In the genomic region with DNA sequence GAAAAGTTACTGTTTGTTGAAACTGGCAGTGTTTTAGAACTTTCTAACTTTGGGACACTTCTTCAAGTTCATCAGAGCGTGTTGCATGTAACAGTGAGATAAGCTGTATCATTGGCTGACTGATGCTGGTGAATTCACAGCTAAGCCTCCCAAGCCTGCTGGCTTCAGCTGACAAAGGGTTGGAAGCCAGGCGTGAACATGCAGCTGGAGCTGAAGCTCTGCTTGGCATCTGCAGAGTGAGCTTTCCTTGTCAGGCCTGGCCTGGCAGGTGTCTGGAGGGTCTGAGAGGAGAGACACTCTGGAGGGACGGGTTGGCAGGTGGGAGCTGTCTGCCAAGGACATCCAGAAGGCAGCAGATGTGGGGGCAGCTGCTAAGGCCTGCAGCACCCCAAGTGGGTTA, we compare ENCODE assay signal across 8 cellular contexts. TPM values are rescaled to one million over a fixed set of nuclear protein-coding genes. Genes with fewer than 3 reads are reported as not detected.
DNase-seq lines count a peak whose midpoint lies in the region; ATAC-seq, FAIRE-seq and TF ChIP-seq lines count a peak whose summit lies in the region.

No MANE protein-coding gene starts in this region.

- H3K27ac ChIP-seq in colonic mucosa = peak overlapping the region; percentile 27
- no peak overlapping the region for H3K27ac ChIP-seq in neuronal stem cell (replicated peaks; ENCODE audit: low read length)
- H3K27ac ChIP-seq in A673 (ENCODE audit: low read depth, low read length, poor library complexity, severe bottlenecking) = no peak overlapping the region
- H3K27ac ChIP-seq in pancreas = peak overlapping the region in 1 of 4 donors; percentile 53

- peak overlapping the region; percentile 21 for H3K4me3 ChIP-seq in colonic mucosa
- peak overlapping the region in 1 of 2 donors; percentile 32 for H3K4me3 ChIP-seq in neuronal stem cell (ENCODE audit: low read length in 2 of 2)
- no peak overlapping the region for H3K4me3 ChIP-seq in A673 (ENCODE audit: low read depth, low read length, poor library complexity, severe bottlenecking)
- H3K4me3 ChIP-seq in pancreas = peak overlapping the region in 1 of 4 donors; percentile 34

- TF ChIP-seq CTCF in colonic mucosa (IDR thresholded peaks at IDR 0.05) = no peak
- no peak for TF ChIP-seq CTCF in A673 (conservative IDR thresholded peaks at IDR 0.05; ENCODE audit: low read depth, low read length)
- TF ChIP-seq CTCF in pancreas (IDR thresholded peaks at IDR 0.05) = no peak

- H3K9ac ChIP-seq in colonic mucosa (ENCODE audit: low read depth in 2 of 2, low read length in 2 of 2) = peak overlapping the region; percentile 19 to 53
- H3K9ac ChIP-seq in neuronal stem cell (ENCODE audit: low read depth, low read length, poor library complexity) = no peak overlapping the region

- peak overlapping the region; percentile 26 for H3K23ac ChIP-seq in neuronal stem cell (ENCODE audit: low read depth, low read length, poor library complexity)

- no peak overlapping the region for H4K8ac ChIP-seq in neuronal stem cell (ENCODE audit: low read depth, low read length)

- peak overlapping the region; percentile 84 for H2AFZ ChIP-seq in neuronal stem cell (ENCODE audit: low read length)

- no peak overlapping the region for H4K91ac ChIP-seq in neuronal stem cell (ENCODE audit: low read depth, low read length, poor library complexity)

- H3K36me3 ChIP-seq in colonic mucosa (no peaks in the 10 kb centered on the region), neuronal stem cell (replicated peaks in 1 of 2; ENCODE audit: control insufficient read depth in 2 of 2, insufficient read depth in 2 of 2, low read length in 2 of 2) (no peaks in the 10 kb centered on the region), A673 (ENCODE audit: insufficient read depth, low read length, poor library complexity, severe bottlenecking) (no peaks in the 10 kb centered on the region), pancreas (no peaks in the 10 kb centered on the region)

- FAIRE-seq in pancreas (lab: Jason Lieb, UNC) = no peak

- no peak overlapping the region for H2BK120ac ChIP-seq in neuronal stem cell (ENCODE audit: low read depth, low read length)

- POLR2A ChIA-PET in A673 (lab: Charles Lee; ENCODE audit: low non-redundant PET) = no interaction called here

- CTCF ChIA-PET in A673 (lab: Charles Lee) = no interaction called here

- BruUV-seq in A673 (replicated peaks; lab: Mats Ljungman, UMichigan) = no TSS peak

- no CpG with 5 or more reads among the region's 3 CpGs for WGBS in neuronal stem cell (ENCODE audit: extremely low coverage in 2 of 2, insufficient read length in 2 of 2, insufficient replicate concordance in 1 of 2), 2 donors
- WGBS in pancreas, 2 donors = 76 to 84% methylated on average over 3 of the region's 3 CpGs

- H3K4ac ChIP-seq in neuronal stem cell (ENCODE audit: low read length) = no peak overlapping the region

- H3K4me2 ChIP-seq in neuronal stem cell (ENCODE audit: insufficient read depth, low read length, poor library complexity, severe bottlenecking) = no peak overlapping the region

- H2BK5ac ChIP-seq in neuronal stem cell (ENCODE audit: low read length) = no peak overlapping the region

- DNase-seq in NCI-H345 (lab: John Stamatoyannopoulos, UW) (peak; percentile 81), colonic mucosa (no peak), neuronal stem cell (ENCODE audit: low spot score) (no peak), A673 (ENCODE audit: low spot score) (no peak), pancreas (no peak), HPDE6-E6E7 (ENCODE audit: extremely low spot score) (no peak)

- no peak overlapping the region for H2BK15ac ChIP-seq in neuronal stem cell (ENCODE audit: low read length)

- H3K9me3 ChIP-seq in colonic mucosa (no peaks in the 10 kb centered on the region), neuronal stem cell (replicated peaks in 1 of 2; ENCODE audit: control insufficient read depth in 2 of 2, insufficient read depth in 1 of 2, low read depth in 1 of 2, low read length in 2 of 2) (no peaks in the 10 kb centered on the region), A673 (ENCODE audit: low read depth, low read length, poor library complexity, severe bottlenecking) (no peaks in the 10 kb centered on the region), pancreas (no peaks in the 10 kb centered on the region)

- H3K4me1 ChIP-seq in colonic mucosa = peaks cover 4% of the 10 kb centered on the region
- H3K4me1 ChIP-seq in neuronal stem cell (ENCODE audit: control insufficient read depth in 2 of 2, insufficient read depth in 1 of 2, low read depth in 1 of 2, low read length in 2 of 2) = peaks cover 13 to 18% of the 10 kb centered on the region in 2 donors
- peaks cover 4% of the 10 kb centered on the region for H3K4me1 ChIP-seq in A673 (ENCODE audit: insufficient read depth, low read length, poor library complexity, severe bottlenecking)
- no peaks in the 10 kb centered on the region for H3K4me1 ChIP-seq in pancreas

- no peak overlapping the region for H2AK5ac ChIP-seq in neuronal stem cell (ENCODE audit: low read depth, low read length)

- ATAC-seq in GM18907 (IDR thresholded peaks at IDR 0.05; ENCODE audit: unreplicated experiment) = peak; percentile 0
- no peak for ATAC-seq in pancreas
- ATAC-seq in GM21737 (IDR thresholded peaks at IDR 0.05; ENCODE audit: unreplicated experiment) = no peak

- no peaks in the 10 kb centered on the region for H3K79me1 ChIP-seq in neuronal stem cell (ENCODE audit: low read depth, low read length)

- H3K14ac ChIP-seq in neuronal stem cell (ENCODE audit: low read length) = no peak overlapping the region

- H3K27me3 ChIP-seq in colonic mucosa (no peaks in the 10 kb centered on the region), neuronal stem cell (ENCODE audit: control insufficient read depth in 3 of 3, insufficient read depth in 3 of 3, low read depth in 1 of 3, low read length in 3 of 3) (peaks cover 0 to 32% (median 5%) of the 10 kb centered on the region in 3 experiments), A673 (replicated peaks; ENCODE audit: insufficient read depth, low read depth, low read length, poor library complexity) (no peaks in the 10 kb centered on the region), pancreas (no peaks in the 10 kb centered on the region)

- H2BK12ac ChIP-seq in neuronal stem cell (ENCODE audit: low read length) = no peak overlapping the region

- H3K18ac ChIP-seq in neuronal stem cell (ENCODE audit: low read length) = no peak overlapping the region

- intact Hi-C loops in colonic mucosa (cut with DNase I) = loop anchor here (2.0 kb wide), 1 partner anchor 60 kb away; no protein-coding TSS in a partner anchor
- intact Hi-C loops in A673 (cut with micrococcal nuclease; ENCODE audit: unreplicated experiment) = no loop called here
- intact Hi-C loops in pancreas (cut with DNase I) = no loop called here

RNA-seq across cellular contexts. Expression of a gene that starts 1.5 kb away (rescaled TPM):
- 1 to 10 TPM; 7.9 to 9.7 TPM for total RNA-seq in colonic mucosa
- polyA plus RNA-seq in neuronal stem cell (2013, experiment 1 of 2) = 0.99 TPM
- polyA plus RNA-seq in neuronal stem cell (2013, experiment 2 of 2) = 1.2 TPM
- 0.19 and 0.42 TPM in 2 replicates for total RNA-seq in A673 (2021)
- total RNA-seq in pancreas = 1 to 10 TPM; 2.7 to 10.0 (median 3.7) TPM
- polyA plus RNA-seq in pancreas = 1 to 10 TPM; 3.0 to 5.6 TPM
